Comparison of ENCODE assay signal across 1 cellular context in genomic region chr1:42979037-42979432, GRCh38.
A peak's percentile ranks its signal among the peaks of the same experiment; 100 is the strongest.
TF ChIP-seq lines count a peak whose summit lies in the region.

No MANE protein-coding gene starts in this region.

TF ChIP-seq in H1, 55 proteins besides CTCF, POLR2A, EP300 and RAD21:
- TF ChIP-seq TEAD4 (IDR thresholded peaks at IDR 0.05; ENCODE audit: low read depth, low read length) (peak; percentile 44), SAP30 (IDR thresholded peaks at IDR 0.05; ENCODE audit: insufficient read depth, insufficient replicate concordance, low read length) (no peak)
